Comparison of ENCODE assay signal across 13 cellular contexts in the genomic region with DNA sequence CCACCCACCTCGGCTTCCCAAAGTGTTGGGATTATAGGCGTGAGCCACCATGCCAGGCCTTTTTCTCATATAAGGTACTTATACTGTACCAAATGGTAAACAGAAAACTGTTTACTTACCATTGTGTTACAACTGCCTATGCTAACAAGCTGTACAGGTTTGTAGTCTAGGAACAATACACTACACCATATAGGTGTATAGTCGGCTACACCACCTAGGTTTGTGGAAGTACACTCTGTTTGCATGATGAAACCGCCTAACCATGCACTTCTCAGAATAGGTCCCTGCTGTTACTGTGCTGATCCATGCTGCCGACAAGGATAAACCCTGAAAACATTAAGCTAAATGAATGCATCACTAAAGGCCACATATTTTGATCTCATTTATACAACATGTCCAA.
"Had no signal": no experiment of that assay in that cellular context is flagged by ENCODE, and none has a peak within 500 bp of the region (broad histone marks: within the 10 kb centered on the region; RNA-seq: fewer than 3 reads in every experiment).

No MANE protein-coding gene starts in this region.

- H3K27me3 Mint-ChIP-seq: stimulated activated naive B cell treated with anti-CD40 and anti-IgM and Interleukin-4, amounts not matched to agents 10 μg/mL and 1 μg/mL and 100 μg/mL, for 72 hours had no signal

- DNase-seq: activated CD4-positive, alpha-beta T cell treated with anti-CD3 and anti-CD28 coated beads, Interleukin-2, amount 50 U/mL, for 4 hours; activated T-cell treated with anti-CD3 and anti-CD28 coated beads, Interleukin-2, amount 50 U/mL, for 4 hours; adrenal gland; gastrocnemius medialis; heart left ventricle; lower lobe of right lung; right cardiac atrium; stimulated activated CD4-positive, alpha-beta T cell treated with anti-CD3 and anti-CD28 coated beads, Interleukin-15, amount 100 ng/mL, for 24 hours; stimulated activated CD4-positive, alpha-beta T cell treated with anti-CD3 and anti-CD28 coated beads, Interleukin-4, amount 100 ng/mL, for 1 hour; stimulated activated naive B cell treated with anti-CD40 and anti-IgM and Interleukin-4, amounts not matched to agents 10 μg/mL and 1 μg/mL and 100 μg/mL, for 72 hours; tibial artery had no signal

- H3K4me3 Mint-ChIP-seq: activated T-cell treated with anti-CD3 and anti-CD28 coated beads, Interleukin-2, amount 50 U/mL, for 4 hours; neural crest cell; stimulated activated naive B cell treated with anti-CD40 and anti-IgM and Interleukin-4, amounts not matched to agents 10 μg/mL and 1 μg/mL and 100 μg/mL, for 72 hours had no signal

- ATAC-seq: activated CD4-positive, CD25-positive, alpha-beta regulatory T cell treated with anti-CD3 and anti-CD28 coated beads, Interleukin-2, amount 50 U/mL, for 24 hours; activated T-cell treated with anti-CD3 and anti-CD28 coated beads, Interleukin-2, amount 50 U/mL, for 4 hours; gastrocnemius medialis; lower lobe of right lung; right cardiac atrium; stimulated activated naive B cell treated with anti-CD40 and anti-IgM and Interleukin-4, amounts not matched to agents 10 μg/mL and 1 μg/mL and 100 μg/mL, for 72 hours had no signal

- H3K4me1 Mint-ChIP-seq: neural crest cell had no signal

- H3K9me3 Mint-ChIP-seq: activated T-cell treated with anti-CD3 and anti-CD28 coated beads, Interleukin-2, amount 50 U/mL, for 4 hours; neural crest cell; stimulated activated naive B cell treated with anti-CD40 and anti-IgM and Interleukin-4, amounts not matched to agents 10 μg/mL and 1 μg/mL and 100 μg/mL, for 72 hours had no signal
